In genomic region chr9:135790850-135791249, GRCh38 we compare ENCODE assay signal across 26 cellular contexts.
"Had no signal": no experiment of that assay in that cellular context is flagged by ENCODE, and none has a peak within 500 bp of the region (broad histone marks: within the 10 kb centered on the region; RNA-seq: fewer than 3 reads in every experiment).

No MANE protein-coding gene starts in this region.

- H3K27ac ChIP-seq: hepatocyte, left ventricle myocardium inferior, neutrophil, ovary, right atrium auricular region, skin epidermis, suprapubic skin, thoracic aorta, tibial nerve, uterus had no signal

- H3K4me1 ChIP-seq: left ventricle myocardium inferior, right atrium auricular region, suprapubic skin, tibial nerve, uterus had no signal

- H3K4me1 Mint-ChIP-seq: naive thymus-derived CD8-positive, alpha-beta T cell; nephron; neural crest cell; stimulated activated effector memory CD8-positive, alpha-beta T cell treated with anti-CD3 and anti-CD28 coated beads, Interleukin-12 subunit alpha, Interleukin-12 subunit beta, amount 100 ng/mL, for 72 hours had no signal

- H3K27me3 Mint-ChIP-seq: progenitor cell of endocrine pancreas; stimulated activated naive CD8-positive, alpha-beta T cell treated with anti-CD3 and anti-CD28 coated beads, Interleukin-15, Interleukin-2, amounts not matched to agents 100 ng/mL and 50 ng/mL, for 24 hours; type B pancreatic cell had no signal

- H2AFZ ChIP-seq: hepatocyte had no signal

- H3K36me3 Mint-ChIP-seq: naive thymus-derived CD8-positive, alpha-beta T cell; stimulated activated effector memory CD8-positive, alpha-beta T cell treated with anti-CD3 and anti-CD28 coated beads, Interleukin-12 subunit alpha, Interleukin-12 subunit beta, amount 100 ng/mL, for 72 hours; type B pancreatic cell had no signal

- DNase-seq: islet precursor cell; left ventricle myocardium inferior; midbrain; mucosa of descending colon; naive thymus-derived CD8-positive, alpha-beta T cell; occipital lobe; ovary; stimulated activated CD4-positive, alpha-beta T cell treated with anti-CD3 and anti-CD28 coated beads, Interleukin-12 subunit alpha, Interleukin-12 subunit beta, amount 100 ng/mL, for 4 hours; stimulated activated CD4-positive, alpha-beta T cell treated with anti-CD3 and anti-CD28 coated beads, Interleukin-4, amount 100 ng/mL, for 24 hours; stimulated activated naive CD4-positive, alpha-beta T cell; uterus had no signal

- H3K27ac Mint-ChIP-seq: naive thymus-derived CD8-positive, alpha-beta T cell; nephron; progenitor cell of endocrine pancreas; stimulated activated effector memory CD8-positive, alpha-beta T cell treated with anti-CD3 and anti-CD28 coated beads, Interleukin-12 subunit alpha, Interleukin-12 subunit beta, amount 100 ng/mL, for 72 hours; stimulated activated naive CD8-positive, alpha-beta T cell treated with anti-CD3 and anti-CD28 coated beads, Interleukin-15, Interleukin-2, amounts not matched to agents 100 ng/mL and 50 ng/mL, for 24 hours; type B pancreatic cell had no signal

- H3K79me2 ChIP-seq: hepatocyte had no signal

- H3K27me3 ChIP-seq: hepatocyte, ovary, right atrium auricular region, uterus had no signal

- H3K4me2 ChIP-seq: hepatocyte had no signal

- H3K4me3 ChIP-seq: hepatocyte, left ventricle myocardium inferior, lung, mucosa of descending colon, ovary, right atrium auricular region, skin epidermis, suprapubic skin, thoracic aorta, tibial nerve, uterus had no signal

- H3K36me3 ChIP-seq: left ventricle myocardium inferior, neutrophil, ovary, right atrium auricular region, suprapubic skin, thoracic aorta, tibial nerve, uterus had no signal

- H3K4me3 Mint-ChIP-seq: naive thymus-derived CD8-positive, alpha-beta T cell; nephron; neural crest cell; stimulated activated effector memory CD8-positive, alpha-beta T cell treated with anti-CD3 and anti-CD28 coated beads, Interleukin-12 subunit alpha, Interleukin-12 subunit beta, amount 100 ng/mL, for 72 hours; stimulated activated naive CD8-positive, alpha-beta T cell treated with anti-CD3 and anti-CD28 coated beads, Interleukin-15, Interleukin-2, amounts not matched to agents 100 ng/mL and 50 ng/mL, for 24 hours; type B pancreatic cell had no signal

- H3K9me3 ChIP-seq: left ventricle myocardium inferior, mucosa of descending colon, neutrophil, ovary, right atrium auricular region, suprapubic skin, thoracic aorta, tibial nerve, uterus had no signal

- H3K9me3 Mint-ChIP-seq: naive thymus-derived CD8-positive, alpha-beta T cell; nephron; neural crest cell; stimulated activated effector memory CD8-positive, alpha-beta T cell treated with anti-CD3 and anti-CD28 coated beads, Interleukin-12 subunit alpha, Interleukin-12 subunit beta, amount 100 ng/mL, for 72 hours; stimulated activated naive CD8-positive, alpha-beta T cell treated with anti-CD3 and anti-CD28 coated beads, Interleukin-15, Interleukin-2, amounts not matched to agents 100 ng/mL and 50 ng/mL, for 24 hours; type B pancreatic cell had no signal

- ATAC-seq: mucosa of descending colon; naive thymus-derived CD8-positive, alpha-beta T cell; sciatic nerve; stimulated activated effector memory CD8-positive, alpha-beta T cell treated with anti-CD3 and anti-CD28 coated beads, Interleukin-12 subunit alpha, Interleukin-12 subunit beta, amount 100 ng/mL, for 72 hours had no signal
